ENCODE assay signal across 1 cellular context in genomic region chr17:51815097-51815496, GRCh38.
TF ChIP-seq lines count a peak whose summit lies in the region.

No MANE protein-coding gene starts in this region.

TF ChIP-seq in GM23338, 12 proteins besides CTCF, POLR2A, EP300 and RAD21 (continued from another document):
- no peak for TF ChIP-seq ETS1 (IDR thresholded peaks at IDR 0.05)
